ENCODE assay signal across 10 cellular contexts in the genomic region with DNA sequence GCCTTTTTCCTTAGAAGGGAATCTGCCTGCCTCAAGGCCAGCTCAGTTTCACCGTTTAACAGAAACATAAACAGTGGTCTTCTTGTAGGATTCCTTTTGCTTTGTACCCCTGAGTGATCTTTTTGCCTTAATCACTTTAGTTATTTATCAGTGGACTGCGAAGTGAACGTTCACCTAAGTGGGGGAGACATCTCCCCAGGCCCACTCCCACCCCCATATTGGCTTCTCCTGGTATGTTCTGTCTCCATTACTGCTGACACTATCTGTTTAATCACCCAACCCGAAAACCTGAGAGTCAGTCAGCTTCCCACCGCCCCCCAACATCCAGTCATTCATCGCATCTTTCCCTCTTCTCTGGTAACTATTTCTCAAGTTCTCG. TPM values are rescaled to one million over a fixed set of nuclear protein-coding genes. Genes with fewer than 3 reads are reported as not detected.
DNase-seq lines count a peak whose midpoint lies in the region; ATAC-seq, FAIRE-seq and TF ChIP-seq lines count a peak whose summit lies in the region.
"Had no signal": no experiment of that assay in that cellular context is flagged by ENCODE, and none has a peak within 500 bp of the region (broad histone marks: within the 10 kb centered on the region; RNA-seq: fewer than 3 reads in every experiment).

No MANE protein-coding gene starts in this region.

- no peak overlapping the region for H2AK5ac ChIP-seq in mesendoderm (ENCODE audit: low read length)

- no peak overlapping the region for H2BK5ac ChIP-seq in mesendoderm (ENCODE audit: low read length)

- H3K79me2 ChIP-seq in astrocyte (ENCODE audit: insufficient read depth, low read length) (peaks cover 55% of the 10 kb centered on the region), mesendoderm (ENCODE audit: control insufficient read depth, insufficient read depth, low read length) (peaks cover 35% of the 10 kb centered on the region)

- ATAC-seq in HG02870 (IDR thresholded peaks at IDR 0.05; ENCODE audit: unreplicated experiment), result no peak
- ATAC-seq in HG03432 (IDR thresholded peaks at IDR 0.05; ENCODE audit: unreplicated experiment), result no peak
- ATAC-seq in HG03521 (IDR thresholded peaks at IDR 0.05; ENCODE audit: unreplicated experiment), result no peak

- H3K36me3 Mint-ChIP-seq in astrocyte (ENCODE audit: low read depth, unreplicated experiment), result peaks cover 8% of the 10 kb centered on the region

- no peak overlapping the region for H4K8ac ChIP-seq in mesendoderm (ENCODE audit: low read depth, low read length)

- no peak overlapping the region for H3K23ac ChIP-seq in mesendoderm (ENCODE audit: low read length)

- H3K4me3 ChIP-seq in AG09309 (ENCODE audit: control insufficient read depth, low read depth, low read length), result peak overlapping the region; percentile 96; the same call in 1 of the 2 replicates
- peak overlapping the region; percentile 74 for H3K4me3 ChIP-seq in HFF-Myc (replicated peaks; ENCODE audit: low read depth, low read length)
- H3K4me3 ChIP-seq in astrocyte (ENCODE audit: insufficient read depth, low read depth, low read length), result peak overlapping the region; percentile 88
- H3K4me3 ChIP-seq in mesendoderm (ENCODE audit: low read length), result no peak overlapping the region

- peaks cover 25% of the 10 kb centered on the region for H3K4me1 ChIP-seq in astrocyte (ENCODE audit: insufficient read depth, low read length)
- peaks cover 13% of the 10 kb centered on the region for H3K4me1 ChIP-seq in mesendoderm (ENCODE audit: control insufficient read depth, low read depth, low read length)

- H2BK15ac ChIP-seq in mesendoderm (replicated peaks; ENCODE audit: low read depth), result no peak overlapping the region

- peak overlapping the region; percentile 94 for H3K4me3 Mint-ChIP-seq in astrocyte (ENCODE audit: unreplicated experiment)

- no peaks in the 10 kb centered on the region for H3K9me3 ChIP-seq in astrocyte (ENCODE audit: insufficient read depth, low read depth, low read length)

- no CpG with 5 or more reads among the region's 7 CpGs for WGBS in mesendoderm (ENCODE audit: extremely low coverage, insufficient coverage, low lambda C conversion rate)

- no peak for TF ChIP-seq CTCF in AG09309 (IDR thresholded peaks at IDR 0.05; ENCODE audit: control insufficient read depth, insufficient read depth, low read depth, low read length, missing control alignments)
- no peak for TF ChIP-seq CTCF in HFF-Myc (IDR thresholded peaks at IDR 0.05; ENCODE audit: low read depth, low read length, missing control alignments)
- TF ChIP-seq CTCF in astrocyte (IDR thresholded peaks at IDR 0.05; ENCODE audit: insufficient read depth, low read depth, low read length), result no peak

- H3K79me1 ChIP-seq in mesendoderm (ENCODE audit: low read length), result peaks cover 10% of the 10 kb centered on the region

- no peak overlapping the region for H3K27ac Mint-ChIP-seq in astrocyte (ENCODE audit: unreplicated experiment)

- peak overlapping the region; percentile 78 for H3K56ac ChIP-seq in mesendoderm (ENCODE audit: low read length)

- H3K4me1 Mint-ChIP-seq in astrocyte (ENCODE audit: low read depth, unreplicated experiment), result peaks cover 37% of the 10 kb centered on the region

- H3K36me3 ChIP-seq in astrocyte (ENCODE audit: insufficient read depth, low read length), result peaks cover 6% of the 10 kb centered on the region
- H3K36me3 ChIP-seq in mesendoderm (ENCODE audit: control insufficient read depth, insufficient read depth, low read length), result peaks cover 2% of the 10 kb centered on the region

- H3K9me3 Mint-ChIP-seq in astrocyte (ENCODE audit: unreplicated experiment), result peaks cover 2% of the 10 kb centered on the region

- H2BK120ac ChIP-seq in mesendoderm (ENCODE audit: low read depth, low read length), result no peak overlapping the region

- H3K27ac ChIP-seq in astrocyte (ENCODE audit: low read depth, low read length) (no peak overlapping the region), mesendoderm (ENCODE audit: low read depth, low read length) (no peak overlapping the region)

- H3K4me2 ChIP-seq in astrocyte (ENCODE audit: low read length) (peak overlapping the region; percentile 88), mesendoderm (ENCODE audit: low read length) (peak overlapping the region; percentile 19)

- no peaks in the 10 kb centered on the region for H3K27me3 Mint-ChIP-seq in astrocyte (ENCODE audit: low read depth, unreplicated experiment)

- H2AFZ ChIP-seq in astrocyte (ENCODE audit: low read depth, low read length), result no peak overlapping the region

- H3K9ac ChIP-seq in astrocyte (ENCODE audit: low read length) (peak overlapping the region; percentile 87), mesendoderm (ENCODE audit: low read length) (peak overlapping the region; percentile 62)

- DNase-seq in AG09309 (ENCODE audit: low read depth) (no peak), HFF-Myc (ENCODE audit: extremely low read depth, low read depth) (no peak), astrocyte (ENCODE audit: low read depth) (no peak), mesendoderm (no peak), NCI-H128 (lab: John Stamatoyannopoulos, UW; ENCODE audit: unreplicated experiment) (no peak)
- DNase-seq: activated naive CD4-positive, alpha-beta T cell; EL had no signal

- FAIRE-seq in astrocyte (lab: Jason Lieb, UNC), result no peak

- peaks cover 4% of the 10 kb centered on the region for H4K20me1 ChIP-seq in astrocyte (ENCODE audit: insufficient read depth, low read length)

- H3K27me3 ChIP-seq in astrocyte (ENCODE audit: insufficient read depth, low read length) (no peaks in the 10 kb centered on the region), mesendoderm (ENCODE audit: insufficient read depth, low read length, poor library complexity) (no peaks in the 10 kb centered on the region)

- H3K4ac ChIP-seq in mesendoderm (ENCODE audit: low read depth, low read length), result no peak overlapping the region

- H3K18ac ChIP-seq in mesendoderm (ENCODE audit: low read length), result no peak overlapping the region

- H4K5ac ChIP-seq in mesendoderm (ENCODE audit: low read length), result no peak overlapping the region

RNA-seq across cellular contexts. Expression of a gene that starts 1.4 kb away (rescaled TPM):
- 22.9 and 31.4 TPM in 2 replicates for total RNA-seq in astrocyte
- 157 TPM for polyA plus RNA-seq in mesendoderm (2013, experiment 1 of 2)
- 157 TPM for polyA plus RNA-seq in mesendoderm (2013, experiment 2 of 2)

RNA-seq across cellular contexts. Expression of a gene that starts 1.6 kb away (rescaled TPM):
- total RNA-seq in astrocyte, result 6.4 and 9.0 TPM in 2 replicates
- polyA plus RNA-seq in mesendoderm (2013, experiment 1 of 2), result 3.1 TPM
- polyA plus RNA-seq in mesendoderm (2013, experiment 2 of 2), result 2.3 TPM
